ENCODE assay signal across 1 cellular context in the genomic region with DNA sequence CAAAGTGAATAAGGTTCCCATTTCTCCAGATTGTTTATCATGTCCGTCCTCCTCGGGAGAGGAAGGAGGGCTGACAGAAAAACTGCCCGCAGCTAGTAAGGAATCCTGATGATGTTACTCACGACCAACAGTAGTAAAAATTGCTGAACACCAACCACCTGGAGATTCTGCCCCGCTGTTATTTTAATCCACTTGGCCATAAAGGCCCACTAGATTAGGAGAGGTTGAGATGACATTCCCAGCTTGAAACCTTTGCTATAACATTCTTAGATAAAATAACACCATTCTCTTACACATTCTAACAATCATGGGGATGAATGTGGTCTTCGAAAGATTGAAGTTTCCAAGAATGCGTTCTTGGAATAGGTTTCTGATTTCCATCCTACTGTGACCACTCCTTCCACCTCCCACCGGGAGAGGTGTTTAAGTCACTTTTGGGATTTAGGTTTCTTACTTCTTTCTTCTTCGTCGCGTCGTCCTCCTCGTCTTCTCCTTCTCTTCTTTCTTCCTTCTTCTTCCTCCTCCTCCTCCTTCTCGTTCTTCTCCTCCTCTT.
TF ChIP-seq lines count a peak whose summit lies in the region.

No MANE protein-coding gene starts in this region.

TF ChIP-seq in HEK293, 187 proteins besides CTCF, POLR2A, EP300 and RAD21 (continued from another document):
- no peak; the same call in 1 of the 2 replicates for TF ChIP-seq ZNF513 (tag by site-specific recombination; IDR thresholded peaks at IDR 0.05)
- no peak; the same call in 1 of the 2 replicates for TF ChIP-seq YY1 (tag by site-specific recombination; IDR thresholded peaks at IDR 0.05)
- no peak for TF ChIP-seq ZNF133 (tag by site-specific recombination; IDR thresholded peaks at IDR 0.05)
- TF ChIP-seq MYNN (tag by site-specific recombination; IDR thresholded peaks at IDR 0.05; ENCODE audit: borderline replicate concordance) = no peak
- TF ChIP-seq KLF8 (tag by site-specific recombination; IDR thresholded peaks at IDR 0.05) = 0 out of 2 replicates have a peak, but pooled peaks have one; percentile 1
- peak; percentile 20 for TF ChIP-seq ZXDB (tag by site-specific recombination; IDR thresholded peaks at IDR 0.05)
- peak; percentile 81 for TF ChIP-seq FEZF1 (tag by site-specific recombination; IDR thresholded peaks at IDR 0.05)
- no peak for TF ChIP-seq ZNF266 (tag by site-specific recombination; IDR thresholded peaks at IDR 0.05; ENCODE audit: low read depth)
- TF ChIP-seq GLI2 (tag by site-specific recombination; IDR thresholded peaks at IDR 0.05; ENCODE audit: borderline replicate concordance, low read depth) = peak; percentile 56; the same call in 1 of the 2 replicates
- TF ChIP-seq ZNF184 (tag by site-specific recombination; IDR thresholded peaks at IDR 0.05) = peak; percentile 64; the same call in 1 of the 2 replicates
- 0 out of 2 replicates have a peak, but pooled peaks have one; percentile 17 for TF ChIP-seq ZSCAN4 (tag by site-specific recombination; IDR thresholded peaks at IDR 0.05)
- peak; percentile 61; the same call in 1 of the 2 replicates for TF ChIP-seq KLF7 (tag by site-specific recombination; IDR thresholded peaks at IDR 0.05; ENCODE audit: borderline replicate concordance)
- no peak for TF ChIP-seq ZNF37A (tag by site-specific recombination; IDR thresholded peaks at IDR 0.05)
- TF ChIP-seq ZNF10 (tag by site-specific recombination; IDR thresholded peaks at IDR 0.05) = peak; percentile 71; the same call in 1 of the 2 replicates
- peak; percentile 59; the same call in 1 of the 2 replicates for TF ChIP-seq ZNF341 (tag by site-specific recombination; IDR thresholded peaks at IDR 0.05; ENCODE audit: low read depth)
- TF ChIP-seq ZNF561 (tag by site-specific recombination; IDR thresholded peaks at IDR 0.05; ENCODE audit: borderline replicate concordance) = peak; percentile 90; the same call in 1 of the 2 replicates
- TF ChIP-seq ZBTB21 (tag by site-specific recombination; IDR thresholded peaks at IDR 0.05) = no peak
- TF ChIP-seq, protein P1, sequence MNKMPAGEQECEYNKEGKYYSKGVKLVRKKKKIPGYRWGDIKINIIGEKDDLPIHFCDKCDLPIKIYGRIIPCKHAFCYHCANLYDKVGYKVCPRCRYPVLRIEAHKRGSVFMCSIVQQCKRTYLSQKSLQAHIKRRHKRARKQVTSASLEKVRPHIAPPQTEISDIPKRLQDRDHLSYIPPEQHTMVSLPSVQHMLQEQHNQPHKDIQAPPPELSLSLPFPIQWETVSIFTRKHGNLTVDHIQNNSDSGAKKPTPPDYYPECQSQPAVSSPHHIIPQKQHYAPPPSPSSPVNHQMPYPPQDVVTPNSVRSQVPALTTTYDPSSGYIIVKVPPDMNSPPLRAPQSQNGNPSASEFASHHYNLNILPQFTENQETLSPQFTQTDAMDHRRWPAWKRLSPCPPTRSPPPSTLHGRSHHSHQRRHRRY (tag by site-specific recombination; IDR thresholded peaks at IDR 0.05) = no peak
- TF ChIP-seq ZNF274 (IDR thresholded peaks at IDR 0.05; ENCODE audit: low read length) = no peak
- TF ChIP-seq ZNF274 (tag by site-specific recombination; IDR thresholded peaks at IDR 0.05; ENCODE audit: borderline replicate concordance) = no peak
- TF ChIP-seq, protein P2, sequence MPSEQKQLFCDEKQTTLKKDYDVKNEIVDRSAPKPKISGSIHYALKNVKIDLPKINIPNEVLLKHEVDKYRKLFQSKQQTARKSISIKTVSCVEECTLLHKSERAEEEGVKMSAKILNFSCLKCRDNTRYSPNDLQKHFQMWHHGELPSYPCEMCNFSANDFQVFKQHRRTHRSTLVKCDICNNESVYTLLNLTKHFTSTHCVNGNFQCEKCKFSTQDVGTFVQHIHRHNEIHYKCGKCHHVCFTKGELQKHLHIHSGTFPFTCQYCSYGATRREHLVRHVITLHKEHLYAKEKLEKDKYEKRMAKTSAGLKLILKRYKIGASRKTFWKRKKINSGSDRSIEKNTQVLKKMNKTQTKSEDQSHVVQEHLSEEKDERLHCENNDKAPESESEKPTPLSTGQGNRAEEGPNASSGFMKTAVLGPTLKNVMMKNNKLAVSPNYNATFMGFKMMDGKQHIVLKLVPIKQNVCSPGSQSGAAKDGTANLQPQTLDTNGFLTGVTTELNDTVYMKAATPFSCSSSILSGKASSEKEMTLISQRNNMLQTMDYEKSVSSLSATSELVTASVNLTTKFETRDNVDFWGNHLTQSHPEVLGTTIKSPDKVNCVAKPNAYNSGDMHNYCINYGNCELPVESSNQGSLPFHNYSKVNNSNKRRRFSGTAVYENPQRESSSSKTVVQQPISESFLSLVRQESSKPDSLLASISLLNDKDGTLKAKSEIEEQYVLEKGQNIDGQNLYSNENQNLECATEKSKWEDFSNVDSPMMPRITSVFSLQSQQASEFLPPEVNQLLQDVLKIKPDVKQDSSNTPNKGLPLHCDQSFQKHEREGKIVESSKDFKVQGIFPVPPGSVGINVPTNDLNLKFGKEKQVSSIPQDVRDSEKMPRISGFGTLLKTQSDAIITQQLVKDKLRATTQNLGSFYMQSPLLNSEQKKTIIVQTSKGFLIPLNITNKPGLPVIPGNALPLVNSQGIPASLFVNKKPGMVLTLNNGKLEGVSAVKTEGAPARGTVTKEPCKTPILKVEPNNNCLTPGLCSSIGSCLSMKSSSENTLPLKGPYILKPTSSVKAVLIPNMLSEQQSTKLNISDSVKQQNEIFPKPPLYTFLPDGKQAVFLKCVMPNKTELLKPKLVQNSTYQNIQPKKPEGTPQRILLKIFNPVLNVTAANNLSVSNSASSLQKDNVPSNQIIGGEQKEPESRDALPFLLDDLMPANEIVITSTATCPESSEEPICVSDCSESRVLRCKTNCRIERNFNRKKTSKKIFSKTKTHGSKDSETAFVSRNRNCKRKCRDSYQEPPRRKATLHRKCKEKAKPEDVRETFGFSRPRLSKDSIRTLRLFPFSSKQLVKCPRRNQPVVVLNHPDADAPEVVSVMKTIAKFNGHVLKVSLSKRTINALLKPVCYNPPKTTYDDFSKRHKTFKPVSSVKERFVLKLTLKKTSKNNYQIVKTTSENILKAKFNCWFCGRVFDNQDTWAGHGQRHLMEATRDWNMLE (tag by site-specific recombination; conservative IDR thresholded peaks at IDR 0.05; ENCODE audit: low read depth) = 0 out of 2 replicates have a peak, but pooled peaks have one; percentile 14
- TF ChIP-seq HOXC10 (CRISPR knock-in tag; IDR thresholded peaks at IDR 0.05) = no peak
- 0 out of 2 replicates have a peak, but pooled peaks have one; percentile 8 for TF ChIP-seq ZBTB1 (tag by site-specific recombination; IDR thresholded peaks at IDR 0.05)
- TF ChIP-seq, protein P3, sequence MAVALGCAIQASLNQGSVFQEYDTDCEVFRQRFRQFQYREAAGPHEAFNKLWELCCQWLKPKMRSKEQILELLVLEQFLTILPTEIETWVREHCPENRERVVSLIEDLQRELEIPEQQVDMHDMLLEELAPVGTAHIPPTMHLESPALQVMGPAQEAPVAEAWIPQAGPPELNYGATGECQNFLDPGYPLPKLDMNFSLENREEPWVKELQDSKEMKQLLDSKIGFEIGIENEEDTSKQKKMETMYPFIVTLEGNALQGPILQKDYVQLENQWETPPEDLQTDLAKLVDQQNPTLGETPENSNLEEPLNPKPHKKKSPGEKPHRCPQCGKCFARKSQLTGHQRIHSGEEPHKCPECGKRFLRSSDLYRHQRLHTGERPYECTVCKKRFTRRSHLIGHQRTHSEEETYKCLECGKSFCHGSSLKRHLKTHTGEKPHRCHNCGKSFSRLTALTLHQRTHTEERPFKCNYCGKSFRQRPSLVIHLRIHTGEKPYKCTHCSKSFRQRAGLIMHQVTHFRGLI (tag by site-specific recombination; IDR thresholded peaks at IDR 0.05) = peak; percentile 32; the same call in 1 of the 2 replicates
- TF ChIP-seq ZNF785 (tag by site-specific recombination; IDR thresholded peaks at IDR 0.05) = no peak
- TF ChIP-seq ZIC2 (tag by site-specific recombination; IDR thresholded peaks at IDR 0.05) = peak; percentile 95
- TF ChIP-seq GLIS1 (tag by site-specific recombination; IDR thresholded peaks at IDR 0.05) = peak; percentile 67
- no peak for TF ChIP-seq ZNF521 (tag by site-specific recombination; IDR thresholded peaks at IDR 0.05)
- 0 out of 2 replicates have a peak, but pooled peaks have one; percentile 26 for TF ChIP-seq ZNF600 (tag by site-specific recombination; IDR thresholded peaks at IDR 0.05)
- peak; percentile 67 for TF ChIP-seq SCRT1 (tag by site-specific recombination; IDR thresholded peaks at IDR 0.05; ENCODE audit: borderline replicate concordance)
- TF ChIP-seq, protein P4, sequence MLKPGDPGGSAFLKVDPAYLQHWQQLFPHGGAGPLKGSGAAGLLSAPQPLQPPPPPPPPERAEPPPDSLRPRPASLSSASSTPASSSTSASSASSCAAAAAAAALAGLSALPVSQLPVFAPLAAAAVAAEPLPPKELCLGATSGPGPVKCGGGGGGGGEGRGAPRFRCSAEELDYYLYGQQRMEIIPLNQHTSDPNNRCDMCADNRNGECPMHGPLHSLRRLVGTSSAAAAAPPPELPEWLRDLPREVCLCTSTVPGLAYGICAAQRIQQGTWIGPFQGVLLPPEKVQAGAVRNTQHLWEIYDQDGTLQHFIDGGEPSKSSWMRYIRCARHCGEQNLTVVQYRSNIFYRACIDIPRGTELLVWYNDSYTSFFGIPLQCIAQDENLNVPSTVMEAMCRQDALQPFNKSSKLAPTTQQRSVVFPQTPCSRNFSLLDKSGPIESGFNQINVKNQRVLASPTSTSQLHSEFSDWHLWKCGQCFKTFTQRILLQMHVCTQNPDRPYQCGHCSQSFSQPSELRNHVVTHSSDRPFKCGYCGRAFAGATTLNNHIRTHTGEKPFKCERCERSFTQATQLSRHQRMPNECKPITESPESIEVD (tag by site-specific recombination; IDR thresholded peaks at IDR 0.05) = peak; percentile 78
- TF ChIP-seq ZNF174 (tag by site-specific recombination; IDR thresholded peaks at IDR 0.05) = no peak
- TF ChIP-seq BCL6B (tag by site-specific recombination; IDR thresholded peaks at IDR 0.05) = peak; percentile 97
- no peak for TF ChIP-seq ZNF701 (tag by site-specific recombination; IDR thresholded peaks at IDR 0.05)
- TF ChIP-seq ZNF391 (tag by site-specific recombination; IDR thresholded peaks at IDR 0.05; ENCODE audit: borderline replicate concordance, low read depth) = peak; percentile 40; the same call in 1 of the 2 replicates
- TF ChIP-seq ZNF843 (tag by site-specific recombination; IDR thresholded peaks at IDR 0.05) = peak; percentile 53; the same call in 1 of the 2 replicates
- no peak for TF ChIP-seq ZNF530 (tag by site-specific recombination; IDR thresholded peaks at IDR 0.05; ENCODE audit: low read depth)
- TF ChIP-seq IKZF3 (tag by site-specific recombination; IDR thresholded peaks at IDR 0.05) = peak; percentile 46
- TF ChIP-seq SCRT2 (tag by site-specific recombination; IDR thresholded peaks at IDR 0.05) = peak; percentile 73
- TF ChIP-seq ZFHX2 (tag by site-specific recombination; conservative IDR thresholded peaks at IDR 0.05) = no peak
- TF ChIP-seq ZEB2 (tag by site-specific recombination; IDR thresholded peaks at IDR 0.05) = no peak
- TF ChIP-seq OSR2 (tag by site-specific recombination; IDR thresholded peaks at IDR 0.05) = peak; percentile 85
- TF ChIP-seq, protein P5, sequence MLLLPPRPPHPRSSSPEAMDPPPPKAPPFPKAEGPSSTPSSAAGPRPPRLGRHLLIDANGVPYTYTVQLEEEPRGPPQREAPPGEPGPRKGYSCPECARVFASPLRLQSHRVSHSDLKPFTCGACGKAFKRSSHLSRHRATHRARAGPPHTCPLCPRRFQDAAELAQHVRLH (tag by site-specific recombination; IDR thresholded peaks at IDR 0.05) = no peak
- no peak for TF ChIP-seq ZNF707 (tag by site-specific recombination; IDR thresholded peaks at IDR 0.05)
- TF ChIP-seq ZBTB17 (tag by site-specific recombination; IDR thresholded peaks at IDR 0.05) = 0 out of 2 replicates have a peak, but pooled peaks have one; percentile 37
- TF ChIP-seq ZFP69B (tag by site-specific recombination; IDR thresholded peaks at IDR 0.05) = no peak
- no peak for TF ChIP-seq ZNF324 (tag by site-specific recombination; IDR thresholded peaks at IDR 0.05)
- no peak for TF ChIP-seq ZBTB20 (tag by site-specific recombination; IDR thresholded peaks at IDR 0.05)
